9 cellular contexts compared by ENCODE assay signal in the genomic region with DNA sequence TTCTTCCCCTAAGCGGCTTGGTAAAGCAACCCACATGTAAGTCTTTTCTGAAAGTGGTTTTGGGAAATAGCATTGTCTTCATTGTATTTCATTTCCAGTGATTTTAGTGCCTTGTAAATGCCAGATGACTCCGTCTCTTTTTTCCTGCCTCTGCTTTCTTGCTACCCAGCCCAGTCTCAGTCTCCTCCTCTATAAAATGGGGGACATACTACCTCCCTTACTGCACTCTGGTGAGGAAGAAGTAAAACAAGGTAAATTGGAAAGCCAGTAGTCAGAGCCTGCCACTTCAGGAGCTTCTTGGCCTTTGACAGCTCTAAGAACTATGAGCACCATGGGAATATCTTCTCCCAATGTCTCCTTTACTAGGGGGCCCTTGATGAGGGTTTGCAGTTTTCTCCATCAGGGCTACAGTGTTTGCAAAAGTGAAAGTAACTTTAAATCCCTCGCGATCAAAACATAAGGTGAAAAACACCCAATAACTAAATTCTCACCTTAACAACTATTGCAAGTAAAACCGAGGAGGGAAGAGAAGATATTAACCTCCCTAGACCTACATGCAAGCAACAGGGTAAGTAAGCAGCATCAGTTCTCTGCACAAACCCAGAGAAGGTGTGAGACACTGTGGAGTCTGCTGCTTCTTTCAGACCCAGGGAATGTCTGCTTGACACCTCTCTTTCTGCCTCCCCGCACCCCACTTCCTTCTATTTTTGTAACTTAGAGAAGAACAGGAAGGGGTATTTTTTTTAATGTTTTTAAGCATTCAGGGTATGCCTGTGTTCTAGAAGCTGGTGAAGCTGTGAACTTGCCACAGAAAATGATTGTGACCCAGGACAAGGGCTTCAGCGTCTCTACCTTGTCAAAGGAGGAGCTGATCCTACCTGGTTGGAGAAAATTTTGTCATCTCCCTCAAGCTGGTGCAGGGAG.
DNase-seq lines count a peak whose midpoint lies in the region; ATAC-seq and TF ChIP-seq lines count a peak whose summit lies in the region.
"Had no signal": no experiment of that assay in that cellular context is flagged by ENCODE, and none has a peak within 500 bp of the region (broad histone marks: within the 10 kb centered on the region; RNA-seq: fewer than 3 reads in every experiment).

No MANE protein-coding gene starts in this region.

- H3K4me3 Mint-ChIP-seq in activated T-helper 2 cell treated with anti-CD3 and anti-CD28 coated beads, Interferon-gamma antibody, Interleukin-2, Interleukin-4, amounts not matched to agents 10 μg/mL and 5 μg/mL and 100 μg/mL, durations not matched to agents 14 hours and 24 hours and 36 hours (ENCODE audit: low read depth) = peak overlapping the region; percentile 79
- H3K4me3 Mint-ChIP-seq in stimulated activated memory B cell treated with anti-CD40 and anti-IgM and Interleukin-4, amounts not matched to agents 10 μg/mL and 1 μg/mL and 100 μg/mL, for 72 hours = peak overlapping the region; percentile 63

- CTCF ChIA-PET in GM10248 (lab: Yijun Ruan, JAX) = no interaction called here

- H2AFZ ChIP-seq in Loucy (ENCODE audit: low read length) = peak overlapping the region; percentile 95

- no peaks in the 10 kb centered on the region for H3K36me3 Mint-ChIP-seq in activated T-helper 2 cell treated with anti-CD3 and anti-CD28 coated beads, Interferon-gamma antibody, Interleukin-2, Interleukin-4, amounts not matched to agents 10 μg/mL and 5 μg/mL and 100 μg/mL, durations not matched to agents 14 hours and 24 hours and 36 hours (ENCODE audit: low read depth)
- no peaks in the 10 kb centered on the region for H3K36me3 Mint-ChIP-seq in stimulated activated memory B cell treated with anti-CD40 and anti-IgM and Interleukin-4, amounts not matched to agents 10 μg/mL and 1 μg/mL and 100 μg/mL, for 72 hours

- no peaks in the 10 kb centered on the region for H3K9me3 ChIP-seq in Loucy (ENCODE audit: insufficient read depth, low read depth, low read length)

- no peaks in the 10 kb centered on the region for H3K27me3 Mint-ChIP-seq in activated T-helper 2 cell treated with anti-CD3 and anti-CD28 coated beads, Interferon-gamma antibody, Interleukin-2, Interleukin-4, amounts not matched to agents 10 μg/mL and 5 μg/mL and 100 μg/mL, durations not matched to agents 14 hours and 24 hours and 36 hours (ENCODE audit: low read depth)
- H3K27me3 Mint-ChIP-seq in stimulated activated memory B cell treated with anti-CD40 and anti-IgM and Interleukin-4, amounts not matched to agents 10 μg/mL and 1 μg/mL and 100 μg/mL, for 72 hours = no peaks in the 10 kb centered on the region

- no peaks in the 10 kb centered on the region for H3K36me3 ChIP-seq in Loucy (ENCODE audit: insufficient read depth, low read length)

- peak overlapping the region; percentile 60 for H3K4me3 ChIP-seq in Loucy (ENCODE audit: low read length, poor library complexity, severe bottlenecking)

- ATAC-seq in stimulated activated memory B cell treated with anti-CD40 and anti-IgM and Interleukin-4, amounts not matched to agents 10 μg/mL and 1 μg/mL and 100 μg/mL, for 72 hours = peak; percentile 60

- H3K4me2 ChIP-seq in Loucy (ENCODE audit: low read depth, low read length, poor library complexity, severe bottlenecking) = peak overlapping the region; percentile 75

- H3K4me1 ChIP-seq in Loucy (ENCODE audit: insufficient read depth, low read length, poor library complexity, severe bottlenecking) = peaks cover 30% of the 10 kb centered on the region

- no peaks in the 10 kb centered on the region for H3K9me2 ChIP-seq in Loucy (replicated peaks; ENCODE audit: low read depth, low read length)

- TF ChIP-seq CTCF in Loucy (conservative IDR thresholded peaks at IDR 0.05; ENCODE audit: low read length) (no peak), GM10248 (IDR thresholded peaks at IDR 0.05; ENCODE audit: control extremely low read depth, extremely low read depth, low read depth, missing control alignments) (no peak)

- peak overlapping the region; percentile 78 for H3K27ac Mint-ChIP-seq in activated T-helper 2 cell treated with anti-CD3 and anti-CD28 coated beads, Interferon-gamma antibody, Interleukin-2, Interleukin-4, amounts not matched to agents 10 μg/mL and 5 μg/mL and 100 μg/mL, durations not matched to agents 14 hours and 24 hours and 36 hours
- H3K27ac Mint-ChIP-seq in stimulated activated memory B cell treated with anti-CD40 and anti-IgM and Interleukin-4, amounts not matched to agents 10 μg/mL and 1 μg/mL and 100 μg/mL, for 72 hours = peak overlapping the region; percentile 68

- POLR2A ChIA-PET in GM10248 (lab: Yijun Ruan, JAX) = no interaction called here

- intact Hi-C loops in activated T-helper 2 cell treated with anti-CD3 and anti-CD28 coated beads, Interferon-gamma antibody, Interleukin-2, Interleukin-4, amounts not matched to agents 10 μg/mL and 5 μg/mL and 100 μg/mL, durations not matched to agents 14 hours and 24 hours and 36 hours (cut with micrococcal nuclease) = loop anchor here (2.0 to 10.0 kb wide), 3 partner anchors 20 to 364 kb away; a partner anchor contains a TSS

- no peaks in the 10 kb centered on the region for H3K79me2 ChIP-seq in Loucy (ENCODE audit: insufficient read depth, low read length)

- peak overlapping the region; percentile 46 for H3K9ac ChIP-seq in Loucy (ENCODE audit: low read depth, low read length, poor library complexity, severe bottlenecking)

- no peaks in the 10 kb centered on the region for H3K27me3 ChIP-seq in Loucy (ENCODE audit: insufficient read depth, low read length, poor library complexity, severe bottlenecking)

- H4K20me1 ChIP-seq in Loucy (ENCODE audit: insufficient read depth, low read length, poor library complexity, severe bottlenecking) = no peaks in the 10 kb centered on the region

- in situ Hi-C loops in G401 (cut with HindIII; ENCODE audit: low sequenced_read_pairs) = no loop called here

- peaks cover 5% of the 10 kb centered on the region; the same call in 1 of the 2 replicates for H3F3A ChIP-seq in Loucy (ENCODE audit: low read depth)

- DNase-seq in activated CD8-positive, alpha-beta memory T cell treated with anti-CD3 and anti-CD28 coated beads for 1 hour (ENCODE audit: extremely low read depth in 1 of 2, low read depth in 1 of 2) = peak; percentile 17 to 21
- DNase-seq in activated CD8-positive, alpha-beta memory T cell treated with anti-CD3 and anti-CD28 coated beads for 24 hours = no peak
- DNase-seq in activated T-helper 2 cell treated with anti-CD3 and anti-CD28 coated beads, Interferon-gamma antibody, Interleukin-2, Interleukin-4, amounts not matched to agents 10 μg/mL and 5 μg/mL and 100 μg/mL, durations not matched to agents 14 hours and 24 hours and 36 hours (ENCODE audit: low spot score) = peak; percentile 18
- DNase-seq in T1000 (lab: John Stamatoyannopoulos, UW) (no peak), G401 (ENCODE audit: low spot score) (no peak), GM10248 (ENCODE audit: extremely low spot score) (no peak)
- DNase-seq: NCI-H1105 had no signal

- H3K9me3 Mint-ChIP-seq in activated T-helper 2 cell treated with anti-CD3 and anti-CD28 coated beads, Interferon-gamma antibody, Interleukin-2, Interleukin-4, amounts not matched to agents 10 μg/mL and 5 μg/mL and 100 μg/mL, durations not matched to agents 14 hours and 24 hours and 36 hours = no peaks in the 10 kb centered on the region
- no peaks in the 10 kb centered on the region for H3K9me3 Mint-ChIP-seq in stimulated activated memory B cell treated with anti-CD40 and anti-IgM and Interleukin-4, amounts not matched to agents 10 μg/mL and 1 μg/mL and 100 μg/mL, for 72 hours

- H3K4me1 Mint-ChIP-seq in activated T-helper 2 cell treated with anti-CD3 and anti-CD28 coated beads, Interferon-gamma antibody, Interleukin-2, Interleukin-4, amounts not matched to agents 10 μg/mL and 5 μg/mL and 100 μg/mL, durations not matched to agents 14 hours and 24 hours and 36 hours (ENCODE audit: low read depth) = peaks cover 53% of the 10 kb centered on the region
- peaks cover 23% of the 10 kb centered on the region for H3K4me1 Mint-ChIP-seq in stimulated activated memory B cell treated with anti-CD40 and anti-IgM and Interleukin-4, amounts not matched to agents 10 μg/mL and 1 μg/mL and 100 μg/mL, for 72 hours

Comparison
In these comparisons a context has a peak if more than half of its experiments do, and no peak if none do; other contexts are left out.
1. DNase-seq: peak in activated CD8-positive, alpha-beta memory T cell treated with anti-CD3 and anti-CD28 coated beads for 1 hour (2 of 2) and activated T-helper 2 cell treated with anti-CD3 and anti-CD28 coated beads, Interferon-gamma antibody, Interleukin-2, Interleukin-4, amounts not matched to agents 10 μg/mL and 5 μg/mL and 100 μg/mL, durations not matched to agents 14 hours and 24 hours and 36 hours (single experiment); none in activated CD8-positive, alpha-beta memory T cell treated with anti-CD3 and anti-CD28 coated beads for 24 hours (single experiment), T1000 (single experiment), G401 (single experiment) and GM10248 (single experiment).